ENCODE assay signal across 27 cellular contexts in genomic region chr3:155766206-155766605, GRCh38. TPM values are rescaled to one million over a fixed set of nuclear protein-coding genes. Genes with fewer than 3 reads are reported as not detected.
A peak's percentile ranks its signal among the peaks of the same experiment; 100 is the strongest.
DNase-seq lines count a peak whose midpoint lies in the region; ATAC-seq and TF ChIP-seq lines count a peak whose summit lies in the region.
"Had no signal": no experiment of that assay in that cellular context is flagged by ENCODE, and none has a peak within 500 bp of the region (broad histone marks: within the 10 kb centered on the region; RNA-seq: fewer than 3 reads in every experiment).

No MANE protein-coding gene starts in this region.

- no peak for TF ChIP-seq CTCF in suprapubic skin (IDR thresholded peaks at IDR 0.05)

- H3K4me1 ChIP-seq in suprapubic skin = no peaks in the 10 kb centered on the region
- H3K4me1 ChIP-seq: lower lobe of right lung, prostate gland, SJCRH30 had no signal

- TF ChIP-seq EP300 in suprapubic skin (IDR thresholded peaks at IDR 0.05) = no peak

- no peak overlapping the region for H3K4me3 ChIP-seq in suprapubic skin
- H3K4me3 ChIP-seq: hepatocyte, lower lobe of right lung, prostate gland, SJCRH30, skin epidermis had no signal

- no peaks in the 10 kb centered on the region for H3K36me3 ChIP-seq in suprapubic skin
- H3K36me3 ChIP-seq: lower lobe of right lung, prostate gland, SJCRH30 had no signal

- H3K27ac ChIP-seq in epithelial cell of prostate (no peak overlapping the region), suprapubic skin (no peak overlapping the region)
- H3K27ac ChIP-seq: hepatocyte, lower lobe of right lung, prostate gland, SJCRH30, skin epidermis had no signal

- peak; percentile 41 for ATAC-seq in GM18868 (IDR thresholded peaks at IDR 0.05; ENCODE audit: unreplicated experiment)
- ATAC-seq: effector memory CD8-positive, alpha-beta T cell; lower lobe of right lung had no signal

- TF ChIP-seq POLR2A in suprapubic skin (IDR thresholded peaks at IDR 0.05) = no peak

- 77% methylated on average over 1 of the region's 1 CpG for WGBS in suprapubic skin

- no peaks in the 10 kb centered on the region for H3K9me3 ChIP-seq in suprapubic skin
- H3K9me3 ChIP-seq: lower lobe of right lung, prostate gland, SJCRH30 had no signal

- DNase-seq in A172 (ENCODE audit: low spot score) (peak; percentile 18), RKO (ENCODE audit: low spot score) (peak; percentile 39), epithelial cell of prostate (ENCODE audit: low read depth, low spot score) (peak; percentile 24), NCI-H2107 (lab: John Stamatoyannopoulos, UW) (no peak), T1000 (lab: John Stamatoyannopoulos, UW) (no peak), ecto neural progenitor cell (ENCODE audit: low spot score) (no peak), suprapubic skin (ENCODE audit: low spot score in 2 of 2) (no peak)
- DNase-seq: activated CD4-positive, alpha-beta T cell treated with anti-CD3 and anti-CD28 coated beads, Interleukin-2, amount 50 U/mL, for 4 hours; activated naive CD4-positive, alpha-beta T cell treated with anti-CD3 and anti-CD28 coated beads, Interleukin-2, amount 10 ng/mL, durations not matched to agents 7 days and 5 days; activated T-cell treated with anti-CD3 and anti-CD28 coated beads, Interleukin-2, amount 50 U/mL, for 1 hour; CD4-positive, CD25-positive, alpha-beta regulatory T cell; DMS 273 treated with DMSO at 0.1 percent for 48 hours; effector memory CD8-positive, alpha-beta T cell; GDM1; H9; islet precursor cell; lower lobe of right lung; NCI-H146; NCI-H2171 treated with DMSO at 0.1 percent for 48 hours; NCI-H69; SJCRH30; stimulated activated naive CD4-positive, alpha-beta T cell treated with Interleukin-2 at 50 U/mL for 16 hours; trophoblast cell had no signal

- H3K27me3 ChIP-seq in suprapubic skin = no peaks in the 10 kb centered on the region
- H3K27me3 ChIP-seq: hepatocyte, SJCRH30 had no signal

RNA-seq across cellular contexts. Expression of gene PLCH1, which starts 21.3 kb away (rescaled TPM):
- total RNA-seq in A172 (2014; rRNA removed; shearing (Covaris generic)) = 0.50 and 0.78 TPM in 2 replicates
- total RNA-seq in suprapubic skin = 1 to 10 TPM in 1 of 4 donors, under 1 TPM in 3; 0.68 to 1.2 (median 0.87) TPM

RNA-seq across cellular contexts. Expression of gene C3orf33, which starts 39.9 kb away (rescaled TPM):
- 7.5 and 7.9 TPM in 2 replicates for total RNA-seq in A172 (2014; rRNA removed; shearing (Covaris generic))
- total RNA-seq in suprapubic skin = 1 to 10 TPM; 1.8 to 3.7 (median 2.2) TPM

Comparison
In these comparisons a context has a peak if more than half of its experiments do, and no peak if none do; other contexts are left out.
1. DNase-seq: peak in A172 (single experiment), RKO (single experiment) and epithelial cell of prostate (single experiment); none in NCI-H2107 (single experiment), T1000 (single experiment), ecto neural progenitor cell (single experiment) and suprapubic skin (0 of 2).